ENCODE assay signal across 22 cellular contexts in genomic region chr4:184617611-184618196, GRCh38. TPM values are rescaled to one million over a fixed set of nuclear protein-coding genes. Genes with fewer than 3 reads are reported as not detected.
DNase-seq lines count a peak whose midpoint lies in the region; ATAC-seq, FAIRE-seq and TF ChIP-seq lines count a peak whose summit lies in the region.
"Had no signal": no experiment of that assay in that cellular context is flagged by ENCODE, and none has a peak within 500 bp of the region (broad histone marks: within the 10 kb centered on the region; RNA-seq: fewer than 3 reads in every experiment).

No MANE protein-coding gene starts in this region.

- H3K4me1 Mint-ChIP-seq in activated T-helper 2 cell treated with anti-CD3 and anti-CD28 coated beads, Interferon-gamma antibody, Interleukin-2, Interleukin-4, amounts not matched to agents 10 μg/mL and 5 μg/mL and 100 μg/mL, durations not matched to agents 14 hours and 24 hours and 36 hours (ENCODE audit: low read depth) = no peaks in the 10 kb centered on the region

- DNase-seq in GM12892 (ENCODE audit: insufficient read length) = no peak
- DNase-seq in NT2/D1 (ENCODE audit: low read depth, low spot score) = peak; percentile 48
- peak; percentile 44 for DNase-seq in epithelial cell of esophagus (ENCODE audit: low read depth)
- peak; percentile 34 for DNase-seq in mucosa of gallbladder (ENCODE audit: low spot score)
- no peak for DNase-seq in activated T-helper 2 cell treated with anti-CD3 and anti-CD28 coated beads, Interferon-gamma antibody, Interleukin-2, Interleukin-4, amounts not matched to agents 10 μg/mL and 5 μg/mL and 100 μg/mL, durations not matched to agents 14 hours and 24 hours and 36 hours (ENCODE audit: low spot score)
- DNase-seq in MV-4-11 (lab: John Stamatoyannopoulos, UW) = no peak
- DNase-seq in putamen (ENCODE audit: low spot score) = no peak
- DNase-seq: activated CD4-positive, alpha-beta T cell treated with anti-CD3 and anti-CD28 coated beads for 1 hour; caudate nucleus; effector memory CD8-positive, alpha-beta T cell; foreskin fibroblast; Karpas-422; lower lobe of right lung; naive thymus-derived CD8-positive, alpha-beta T cell; NCI-H2171; SHP77; thyroid gland had no signal

- FAIRE-seq in GM12892 (lab: Jason Lieb, UNC) = peak; percentile 56
- FAIRE-seq: G401.6 had no signal

- no peak overlapping the region for H3K4me3 ChIP-seq in NT2/D1 (ENCODE audit: insufficient read length, low read depth)
- H3K4me3 ChIP-seq in epithelial cell of esophagus (ENCODE audit: low read length) = no peak overlapping the region
- H3K4me3 ChIP-seq: adrenal gland, lower lobe of right lung, thyroid gland had no signal

- TF ChIP-seq POLR2A in GM12892 (IDR thresholded peaks at IDR 0.05; ENCODE audit: low read depth, low read length) = no peak

- no peaks in the 10 kb centered on the region for H3K4me1 ChIP-seq in NT2/D1 (ENCODE audit: insufficient read depth, insufficient read length)
- H3K4me1 ChIP-seq: adrenal gland, parathyroid adenoma, thyroid gland had no signal

- ATAC-seq in HG03432 (IDR thresholded peaks at IDR 0.05; ENCODE audit: unreplicated experiment) = no peak
- ATAC-seq: effector memory CD8-positive, alpha-beta T cell; naive thymus-derived CD8-positive, alpha-beta T cell had no signal

- no peak overlapping the region for H3K4me3 Mint-ChIP-seq in activated T-helper 2 cell treated with anti-CD3 and anti-CD28 coated beads, Interferon-gamma antibody, Interleukin-2, Interleukin-4, amounts not matched to agents 10 μg/mL and 5 μg/mL and 100 μg/mL, durations not matched to agents 14 hours and 24 hours and 36 hours (ENCODE audit: low read depth)
- H3K4me3 Mint-ChIP-seq: effector memory CD8-positive, alpha-beta T cell; naive thymus-derived CD8-positive, alpha-beta T cell; T-helper 2 cell treated with Interferon-gamma antibody and Interleukin-4, amounts not matched to agents 5 μg/mL and 100 μg/mL, for 36 hours had no signal

- H3K27me3 ChIP-seq in NT2/D1 (ENCODE audit: insufficient read depth, insufficient read length) = no peaks in the 10 kb centered on the region
- H3K27me3 ChIP-seq: adrenal gland, thyroid gland had no signal

- intact Hi-C loops in activated T-helper 2 cell treated with anti-CD3 and anti-CD28 coated beads, Interferon-gamma antibody, Interleukin-2, Interleukin-4, amounts not matched to agents 10 μg/mL and 5 μg/mL and 100 μg/mL, durations not matched to agents 14 hours and 24 hours and 36 hours (cut with micrococcal nuclease) = no loop called here

- peaks cover 22% of the 10 kb centered on the region for H3K36me3 Mint-ChIP-seq in activated T-helper 2 cell treated with anti-CD3 and anti-CD28 coated beads, Interferon-gamma antibody, Interleukin-2, Interleukin-4, amounts not matched to agents 10 μg/mL and 5 μg/mL and 100 μg/mL, durations not matched to agents 14 hours and 24 hours and 36 hours (ENCODE audit: low read depth)

- H3K27me3 Mint-ChIP-seq in activated T-helper 2 cell treated with anti-CD3 and anti-CD28 coated beads, Interferon-gamma antibody, Interleukin-2, Interleukin-4, amounts not matched to agents 10 μg/mL and 5 μg/mL and 100 μg/mL, durations not matched to agents 14 hours and 24 hours and 36 hours (ENCODE audit: low read depth) = no peaks in the 10 kb centered on the region
- H3K27me3 Mint-ChIP-seq: effector memory CD8-positive, alpha-beta T cell; naive thymus-derived CD8-positive, alpha-beta T cell had no signal

- no peak overlapping the region for H3K27ac Mint-ChIP-seq in activated T-helper 2 cell treated with anti-CD3 and anti-CD28 coated beads, Interferon-gamma antibody, Interleukin-2, Interleukin-4, amounts not matched to agents 10 μg/mL and 5 μg/mL and 100 μg/mL, durations not matched to agents 14 hours and 24 hours and 36 hours
- H3K27ac Mint-ChIP-seq: effector memory CD8-positive, alpha-beta T cell; naive thymus-derived CD8-positive, alpha-beta T cell; T-helper 2 cell treated with Interferon-gamma antibody and Interleukin-4, amounts not matched to agents 5 μg/mL and 100 μg/mL, for 36 hours had no signal

- no peaks in the 10 kb centered on the region for H3K36me3 ChIP-seq in NT2/D1 (ENCODE audit: insufficient read depth, insufficient read length, low read length)
- H3K36me3 ChIP-seq: adrenal gland, lower lobe of right lung, thyroid gland had no signal

- no peak for TF ChIP-seq CTCF in epithelial cell of esophagus (IDR thresholded peaks at IDR 0.05; ENCODE audit: insufficient read depth, low read depth, low read length, missing control alignments)

- peaks cover 19% of the 10 kb centered on the region for H3K9me3 Mint-ChIP-seq in activated T-helper 2 cell treated with anti-CD3 and anti-CD28 coated beads, Interferon-gamma antibody, Interleukin-2, Interleukin-4, amounts not matched to agents 10 μg/mL and 5 μg/mL and 100 μg/mL, durations not matched to agents 14 hours and 24 hours and 36 hours
- H3K9me3 Mint-ChIP-seq: effector memory CD8-positive, alpha-beta T cell had no signal

- H3K9me3 ChIP-seq in NT2/D1 (ENCODE audit: insufficient read depth, low read length) = peaks cover 40% of the 10 kb centered on the region; the same call in 1 of the 2 replicates
- H3K9me3 ChIP-seq: adrenal gland, lower lobe of right lung, thyroid gland had no signal

- H3K9ac ChIP-seq in NT2/D1 (ENCODE audit: insufficient read length, low read depth) = no peak overlapping the region
- H3K9ac ChIP-seq: parathyroid adenoma had no signal

RNA-seq across cellular contexts. Expression of gene CASP3, which starts 31.5 kb away (rescaled TPM):
- 48.9 TPM for polyA plus RNA-seq in GM12892 (2012; ENCODE audit: missing spikeins)
- total RNA-seq in mucosa of gallbladder = 20.5 TPM
- 90.9 and 94.1 TPM in 2 replicates for total RNA-seq in activated T-helper 2 cell treated with anti-CD3 and anti-CD28 coated beads, Interferon-gamma antibody, Interleukin-2, Interleukin-4, amounts not matched to agents 10 μg/mL and 5 μg/mL and 100 μg/mL, durations not matched to agents 14 hours and 24 hours and 36 hours

RNA-seq across cellular contexts. Expression of gene PRIMPOL, which starts 31.8 kb away (rescaled TPM):
- 15.6 TPM for polyA plus RNA-seq in GM12892 (2012; ENCODE audit: missing spikeins)
- total RNA-seq in mucosa of gallbladder = 15.9 TPM
- total RNA-seq in activated T-helper 2 cell treated with anti-CD3 and anti-CD28 coated beads, Interferon-gamma antibody, Interleukin-2, Interleukin-4, amounts not matched to agents 10 μg/mL and 5 μg/mL and 100 μg/mL, durations not matched to agents 14 hours and 24 hours and 36 hours = 16.2 and 17.6 TPM in 2 replicates

Comparison
In these comparisons a context has a peak if more than half of its experiments do, and no peak if none do; other contexts are left out.
1. DNase-seq: peak in NT2/D1 (single experiment), epithelial cell of esophagus (single experiment) and mucosa of gallbladder (single experiment); none in GM12892 (single experiment), activated T-helper 2 cell treated with anti-CD3 and anti-CD28 coated beads, Interferon-gamma antibody, Interleukin-2, Interleukin-4, amounts not matched to agents 10 μg/mL and 5 μg/mL and 100 μg/mL, durations not matched to agents 14 hours and 24 hours and 36 hours (single experiment), MV-4-11 (single experiment) and putamen (single experiment).